ENCODE assay signal across 14 cellular contexts in genomic region chr12:20629414-20630156, GRCh38.
DNase-seq lines count a peak whose midpoint lies in the region; ATAC-seq and TF ChIP-seq lines count a peak whose summit lies in the region.
"Had no signal": no experiment of that assay in that cellular context is flagged by ENCODE, and none has a peak within 500 bp of the region (broad histone marks: within the 10 kb centered on the region; RNA-seq: fewer than 3 reads in every experiment).

No MANE protein-coding gene starts in this region.

- no peaks in the 10 kb centered on the region for H3K27me3 ChIP-seq in brain microvascular endothelial cell (replicated peaks)
- no peaks in the 10 kb centered on the region for H3K27me3 ChIP-seq in right cardiac atrium (ENCODE audit: control insufficient read depth, insufficient read depth)
- H3K27me3 ChIP-seq in sigmoid colon: no peaks in the 10 kb centered on the region
- H3K27me3 ChIP-seq: foreskin keratinocyte had no signal

- H3K4me3 ChIP-seq in brain microvascular endothelial cell (ENCODE audit: low read depth, low read length) (no peak overlapping the region), right cardiac atrium (ENCODE audit: low read length) (no peak overlapping the region), sigmoid colon (no peak overlapping the region)

- H3K4me1 ChIP-seq in right cardiac atrium (ENCODE audit: control insufficient read depth, insufficient read depth, low read length): peaks cover 3% of the 10 kb centered on the region
- H3K4me1 ChIP-seq in sigmoid colon: peaks cover 0 to 46% (median 33%) of the 10 kb centered on the region in 4 donors
- H3K4me1 ChIP-seq: foreskin keratinocyte had no signal

- no peaks in the 10 kb centered on the region for H3K36me3 ChIP-seq in brain microvascular endothelial cell (replicated peaks)
- H3K36me3 ChIP-seq in sigmoid colon: peaks cover 0 to 8% (median 2%) of the 10 kb centered on the region in 4 donors

- TF ChIP-seq EP300 in sigmoid colon (IDR thresholded peaks at IDR 0.05): no peak

- intact Hi-C loops in right cardiac atrium (cut with DNase I): no loop called here
- intact Hi-C loops in sigmoid colon (cut with DNase I): no loop called here

- in situ Hi-C loops in brain microvascular endothelial cell (cut with HindIII; ENCODE audit: low pct_ligation_motif_present, low sequenced_read_pairs): no loop called here

- no peak for TF ChIP-seq CTCF in brain microvascular endothelial cell (IDR thresholded peaks at IDR 0.05; ENCODE audit: low read depth, low read length, missing control alignments)
- no peak for TF ChIP-seq CTCF in sigmoid colon (IDR thresholded peaks at IDR 0.05)

- 44% methylated on average over 6 of the region's 6 CpGs for WGBS in right cardiac atrium
- 29 to 58% methylated on average over 6 of the region's 6 CpGs for WGBS in sigmoid colon, 2 donors

- H3K27ac ChIP-seq in brain microvascular endothelial cell (no peak overlapping the region), right cardiac atrium (ENCODE audit: low read length) (peak overlapping the region; percentile 17), sigmoid colon (peak overlapping the region; percentile 50 to 71 (median 61))
- H3K27ac ChIP-seq: foreskin keratinocyte had no signal

- ATAC-seq in right cardiac atrium (peak; percentile 69 to 90), HG03175 (IDR thresholded peaks at IDR 0.05; ENCODE audit: unreplicated experiment) (no peak), HG02938 (IDR thresholded peaks at IDR 0.05; ENCODE audit: unreplicated experiment) (no peak)
- ATAC-seq: foreskin keratinocyte, T-cell had no signal

- H3K9me3 ChIP-seq in right cardiac atrium (ENCODE audit: control insufficient read depth, low read length) (no peaks in the 10 kb centered on the region), sigmoid colon (no peaks in the 10 kb centered on the region)

- DNase-seq in HT1080 (ENCODE audit: low read depth): peak; percentile 71
- DNase-seq in brain microvascular endothelial cell: peak; percentile 53
- peak; percentile 32 to 50 (median 43) for DNase-seq in right cardiac atrium
- no peak for DNase-seq in sigmoid colon
- DNase-seq in effector CD4-positive, alpha-beta T cell: no peak
- DNase-seq in NCI-H2029 treated with DMSO at 0.1 percent for 48 hours (lab: John Stamatoyannopoulos, UW): no peak
- DNase-seq: activated T-cell treated with anti-CD3 and anti-CD28 coated beads, Interleukin-2, amount 50 U/mL, for 24 hours; foreskin keratinocyte; GDM1; NCI-H146; nucleus accumbens; T-cell had no signal

- TF ChIP-seq POLR2A in sigmoid colon (IDR thresholded peaks at IDR 0.05): no peak

Comparison
In these comparisons a context has a peak if more than half of its experiments do, and no peak if none do; other contexts are left out.
1. DNase-seq: peak in HT1080 (single experiment), brain microvascular endothelial cell (single experiment) and right cardiac atrium (3 of 3); none in sigmoid colon (single experiment), effector CD4-positive, alpha-beta T cell (single experiment) and NCI-H2029 treated with DMSO at 0.1 percent for 48 hours (single experiment).
2. ATAC-seq: peak in right cardiac atrium (2 of 2); none in HG03175 (single experiment) and HG02938 (single experiment).